Comparison of ENCODE assay signal across 1 cellular context in the genomic region with DNA sequence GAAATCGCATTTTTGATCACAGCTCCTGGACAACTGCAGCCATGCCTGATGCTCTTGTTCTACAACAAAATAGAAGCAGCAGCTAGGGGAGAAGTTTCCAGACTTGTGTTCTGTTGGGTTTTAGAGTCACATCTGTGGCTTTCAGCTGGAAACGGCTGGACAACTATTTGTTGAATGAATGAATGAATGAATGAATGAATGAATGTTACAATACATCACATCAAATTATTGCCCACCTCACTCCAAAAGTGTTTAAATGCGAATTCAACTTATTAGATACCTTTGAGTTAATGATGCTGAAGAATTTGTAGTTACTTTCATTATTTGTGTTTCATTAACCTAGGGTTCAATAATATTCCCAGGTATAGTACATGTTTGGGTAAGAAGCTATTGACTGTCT.
TF ChIP-seq lines count a peak whose summit lies in the region.

No MANE protein-coding gene starts in this region.

TF ChIP-seq in GM12878, 131 proteins besides CTCF, POLR2A, EP300 and RAD21:
- no peak for TF ChIP-seq NKRF (conservative IDR thresholded peaks at IDR 0.05)
- TF ChIP-seq ZNF24 (IDR thresholded peaks at IDR 0.05): peak; percentile 93
